Comparison of ENCODE assay signal across 9 cellular contexts in the genomic region with DNA sequence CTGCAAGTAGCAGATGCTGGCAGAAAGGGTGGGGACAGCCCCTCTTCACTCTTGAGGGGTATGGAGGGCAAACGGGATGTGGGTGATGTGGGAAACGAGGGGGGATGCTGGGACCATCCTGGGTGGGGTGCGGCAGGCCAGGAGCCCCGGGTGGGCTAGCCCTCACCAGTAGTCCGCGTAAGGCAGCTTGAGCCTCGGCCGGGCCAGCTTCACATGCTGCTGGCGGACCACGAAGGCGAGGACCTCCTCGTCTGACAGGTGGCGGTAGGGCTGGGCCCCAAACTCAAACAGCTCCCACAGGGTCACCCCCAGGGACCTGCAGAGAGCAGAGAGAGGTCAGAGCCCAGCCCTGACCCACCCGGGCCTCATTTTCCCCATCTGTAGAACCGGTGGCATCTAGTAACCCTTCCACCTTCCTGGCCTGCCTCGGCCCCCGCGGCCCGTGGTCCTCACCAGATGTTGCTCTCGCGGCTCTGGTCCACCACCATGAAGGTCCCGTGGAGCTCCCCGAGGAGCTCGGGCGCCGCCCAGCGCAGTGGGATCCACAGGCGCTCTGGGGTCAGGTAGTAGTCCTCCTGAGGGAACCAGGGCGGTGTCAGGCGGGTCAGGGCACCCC. TPM values are rescaled to one million over a fixed set of nuclear protein-coding genes. Genes with fewer than 3 reads are reported as not detected.
A peak's percentile ranks its signal among the peaks of the same experiment; 100 is the strongest.
DNase-seq lines count a peak whose midpoint lies in the region; ATAC-seq and TF ChIP-seq lines count a peak whose summit lies in the region.
"Had no signal": no experiment of that assay in that cellular context is flagged by ENCODE, and none has a peak within 500 bp of the region (broad histone marks: within the 10 kb centered on the region; RNA-seq: fewer than 3 reads in every experiment).

No MANE protein-coding gene starts in this region.

- TF ChIP-seq CTCF in heart right ventricle (IDR thresholded peaks at IDR 0.05) (no peak), lower leg skin (IDR thresholded peaks at IDR 0.05) (no peak), vagina (IDR thresholded peaks at IDR 0.05) (no peak), BE2C (IDR thresholded peaks at IDR 0.05; ENCODE audit: low read depth, low read length) (no peak)

- no peaks in the 10 kb centered on the region for H3K9me3 Mint-ChIP-seq in activated naive CD8-positive, alpha-beta T cell treated with anti-CD3 and anti-CD28 coated beads, Interleukin-2, amount 10 ng/mL, durations not matched to agents 7 days and 5 days

- peak in 2 of 3 donors; percentile 47 to 63 for DNase-seq in right cardiac atrium
- no peak for DNase-seq in heart right ventricle
- no peak for DNase-seq in activated naive CD8-positive, alpha-beta T cell treated with anti-CD3 and anti-CD28 coated beads, Interleukin-2, amount 10 ng/mL, durations not matched to agents 7 days and 5 days
- no peak for DNase-seq in lower leg skin (ENCODE audit: low spot score in 2 of 2)
- DNase-seq in vagina (ENCODE audit: extremely low spot score in 2 of 2) = no peak
- DNase-seq in HuH-7 (ENCODE audit: low spot score) = no peak
- DNase-seq in epidermal melanocyte (ENCODE audit: insufficient read length, low spot score) = no peak
- no peak for DNase-seq in BE2C
- DNase-seq: sigmoid colon had no signal

- intact Hi-C loops in right cardiac atrium (cut with DNase I) (loop anchor here in 1 of 4 donors (5.0 kb wide), 1 partner anchor 86 kb away; no protein-coding TSS in a partner anchor), heart right ventricle (cut with DNase I) (no loop called here), lower leg skin (cut with DNase I; ENCODE audit: low total_unique reads) (loop anchor here (5.0 kb wide), 1 partner anchor 86 kb away; no protein-coding TSS in a partner anchor), vagina (cut with DNase I) (no loop called here)

- peak overlapping the region; percentile 81 for H3K4me3 Mint-ChIP-seq in activated naive CD8-positive, alpha-beta T cell treated with anti-CD3 and anti-CD28 coated beads, Interleukin-2, amount 10 ng/mL, durations not matched to agents 7 days and 5 days

- H3K27ac ChIP-seq in right cardiac atrium (ENCODE audit: low read length) (no peak overlapping the region), heart right ventricle (no peak overlapping the region), vagina (no peak overlapping the region)
- H3K27ac ChIP-seq: sigmoid colon had no signal

- peaks cover 17% of the 10 kb centered on the region for H3K4me1 Mint-ChIP-seq in activated naive CD8-positive, alpha-beta T cell treated with anti-CD3 and anti-CD28 coated beads, Interleukin-2, amount 10 ng/mL, durations not matched to agents 7 days and 5 days

- H3K36me3 Mint-ChIP-seq in activated naive CD8-positive, alpha-beta T cell treated with anti-CD3 and anti-CD28 coated beads, Interleukin-2, amount 10 ng/mL, durations not matched to agents 7 days and 5 days = no peaks in the 10 kb centered on the region

- POLR2A ChIA-PET in activated naive CD8-positive, alpha-beta T cell treated with anti-CD3 and anti-CD28 coated beads, Interleukin-2, amount 10 ng/mL, durations not matched to agents 7 days and 5 days (lab: Charles Lee) = interaction anchor here (1.3 kb wide), 1 partner anchor 11 kb away, joined by 4 read pairs; no protein-coding TSS in a partner anchor

- TF ChIP-seq POLR2A in lower leg skin (IDR thresholded peaks at IDR 0.05) (no peak), vagina (IDR thresholded peaks at IDR 0.05) (no peak)

- H3K9me3 ChIP-seq in right cardiac atrium (ENCODE audit: control insufficient read depth, low read length) = no peaks in the 10 kb centered on the region
- no peaks in the 10 kb centered on the region for H3K9me3 ChIP-seq in heart right ventricle
- no peaks in the 10 kb centered on the region for H3K9me3 ChIP-seq in vagina
- H3K9me3 ChIP-seq in BE2C = no peaks in the 10 kb centered on the region
- H3K9me3 ChIP-seq: sigmoid colon had no signal

- H3K4me3 ChIP-seq in right cardiac atrium (ENCODE audit: low read length) = no peak overlapping the region
- H3K4me3 ChIP-seq in heart right ventricle = no peak overlapping the region
- peak overlapping the region; percentile 11 for H3K4me3 ChIP-seq in lower leg skin (ENCODE audit: low read depth, poor library complexity, severe bottlenecking)
- H3K4me3 ChIP-seq in vagina = peak overlapping the region; percentile 24 to 26
- H3K4me3 ChIP-seq in BE2C (ENCODE audit: low read depth, low read length) = no peak overlapping the region
- H3K4me3 ChIP-seq: sigmoid colon had no signal

- H3K27ac Mint-ChIP-seq in activated naive CD8-positive, alpha-beta T cell treated with anti-CD3 and anti-CD28 coated beads, Interleukin-2, amount 10 ng/mL, durations not matched to agents 7 days and 5 days = no peak overlapping the region

- 55% methylated on average over 30 of the region's 30 CpGs for whole genome bisulfite sequencing in right cardiac atrium
- WGBS in heart right ventricle, 2 donors = 49 to 54% methylated on average over 30 of the region's 30 CpGs
- 51 to 64% methylated on average over 14 to 30 of the region's 30 CpGs for WGBS in lower leg skin, 2 donors

- no peak for ATAC-seq in right cardiac atrium
- ATAC-seq in heart right ventricle = no peak
- no peak for ATAC-seq in activated naive CD8-positive, alpha-beta T cell treated with anti-CD3 and anti-CD28 coated beads, Interleukin-2, amount 10 ng/mL, durations not matched to agents 7 days and 5 days (ENCODE audit: low read depth)

- no peaks in the 10 kb centered on the region for H3K27me3 Mint-ChIP-seq in activated naive CD8-positive, alpha-beta T cell treated with anti-CD3 and anti-CD28 coated beads, Interleukin-2, amount 10 ng/mL, durations not matched to agents 7 days and 5 days

- H3K4me1 ChIP-seq in right cardiac atrium (ENCODE audit: control insufficient read depth, insufficient read depth, low read length) (no peaks in the 10 kb centered on the region), heart right ventricle (peaks cover 0 to 29% (median 4%) of the 10 kb centered on the region in 9 donors), vagina (peaks cover 5% of the 10 kb centered on the region), BE2C (0 out of 2 replicates have a peak, but pooled peaks cover 3% of the 10 kb centered on the region)

- H3K36me3 ChIP-seq in heart right ventricle = no peaks in the 10 kb centered on the region
- no peaks in the 10 kb centered on the region for H3K36me3 ChIP-seq in vagina
- no peaks in the 10 kb centered on the region for H3K36me3 ChIP-seq in BE2C
- H3K36me3 ChIP-seq: sigmoid colon had no signal

- no peaks in the 10 kb centered on the region for H3K27me3 ChIP-seq in right cardiac atrium (ENCODE audit: control insufficient read depth, insufficient read depth)
- H3K27me3 ChIP-seq in heart right ventricle = peaks cover 9 to 65% (median 56%) of the 10 kb centered on the region in 7 donors
- H3K27me3 ChIP-seq in vagina = no peaks in the 10 kb centered on the region
- peaks cover 39% of the 10 kb centered on the region for H3K27me3 ChIP-seq in BE2C

RNA-seq across cellular contexts. Expression of a gene that starts 10.7 kb away (rescaled TPM):
- 1 to 10 TPM; 3.1 to 7.2 (median 5.5) TPM for total RNA-seq in right cardiac atrium
- 2.9 TPM for polyA plus RNA-seq in right cardiac atrium
- 1 to 10 TPM in 4 of 10 donors, under 1 TPM in 6; 0.40 to 1.3 (median 0.88) TPM for total RNA-seq in heart right ventricle
- 1 to 10 TPM in 1 of 2 donors, under 1 TPM in 1; 0.12 to 1.5 TPM for polyA plus RNA-seq in heart right ventricle
- 10 to 100 TPM; 10.2 to 12.8 TPM for total RNA-seq in activated naive CD8-positive, alpha-beta T cell treated with anti-CD3 and anti-CD28 coated beads, Interleukin-2, amount 10 ng/mL, durations not matched to agents 7 days and 5 days
- 1 to 10 TPM; 5.3 to 6.7 (median 5.8) TPM for total RNA-seq in lower leg skin
- total RNA-seq in vagina = 1.7 TPM
- polyA plus RNA-seq in BE2C (2012; ENCODE audit: insufficient read depth, insufficient read length, low read depth) = 6.4 TPM

RNA-seq across cellular contexts. Expression of a gene that starts 31.8 kb away (rescaled TPM):
- total RNA-seq in right cardiac atrium (10 to 100 TPM; 26.0 to 35.0 (median 29.2) TPM), heart right ventricle (10 to 100 TPM; 25.8 to 40.4 (median 32.2) TPM), lower leg skin (100 to 1,000 TPM in 1 of 4 donors, 10 to 100 TPM in 3; 67.7 to 162 (median 78.2) TPM), vagina (87.2 TPM)
- polyA plus RNA-seq in right cardiac atrium (27.4 TPM), heart right ventricle (10 to 100 TPM; 28.2 to 41.9 TPM)
- total RNA-seq in activated naive CD8-positive, alpha-beta T cell treated with anti-CD3 and anti-CD28 coated beads, Interleukin-2, amount 10 ng/mL, durations not matched to agents 7 days and 5 days = 10 to 100 TPM; 57.6 to 59.1 TPM
- 97.8 TPM for polyA plus RNA-seq in BE2C (2012; ENCODE audit: insufficient read depth, insufficient read length, low read depth)

RNA-seq across cellular contexts. Expression of a gene that starts 45.6 kb away (rescaled TPM):
- total RNA-seq in right cardiac atrium = under 1 TPM; 0.20 to 0.75 (median 0.23) TPM
- 0.16 TPM for polyA plus RNA-seq in right cardiac atrium
- under 1 TPM; 0.13 to 0.52 (median 0.30) TPM for total RNA-seq in heart right ventricle
- under 1 TPM; 0.29 to 0.43 TPM for polyA plus RNA-seq in heart right ventricle
- total RNA-seq in activated naive CD8-positive, alpha-beta T cell treated with anti-CD3 and anti-CD28 coated beads, Interleukin-2, amount 10 ng/mL, durations not matched to agents 7 days and 5 days = 1 to 10 TPM; 1.4 TPM
- 1 to 10 TPM in 3 of 4 donors, under 1 TPM in 1; 0.86 to 4.7 (median 1.4) TPM for total RNA-seq in lower leg skin
- total RNA-seq in vagina = 3.7 TPM
- polyA plus RNA-seq in BE2C (2012; ENCODE audit: insufficient read depth, insufficient read length, low read depth) = 4.9 TPM

RNA-seq across cellular contexts. Expression of a gene that starts 51.0 kb away (rescaled TPM):
- total RNA-seq in right cardiac atrium = under 1 TPM in 2 of 4 donors, not detected in 2; 0.25 to 0.76 TPM
- polyA plus RNA-seq in right cardiac atrium = 0.14 TPM
- under 1 TPM in 3 of 10 donors, not detected in 7; 0.42 to 0.70 (median 0.42) TPM for total RNA-seq in heart right ventricle
- polyA plus RNA-seq in heart right ventricle = under 1 TPM; 0.13 to 0.44 TPM
- not detected for total RNA-seq in activated naive CD8-positive, alpha-beta T cell treated with anti-CD3 and anti-CD28 coated beads, Interleukin-2, amount 10 ng/mL, durations not matched to agents 7 days and 5 days
- 100 to 1,000 TPM; 119 to 191 (median 166) TPM for total RNA-seq in lower leg skin
- 43.0 TPM for total RNA-seq in vagina
- not detected for polyA plus RNA-seq in BE2C (2012; ENCODE audit: insufficient read depth, insufficient read length, low read depth)

RNA-seq across cellular contexts. Expression of a gene that starts 55.2 kb away (rescaled TPM):
- 10 to 100 TPM; 16.0 to 20.4 (median 17.3) TPM for total RNA-seq in right cardiac atrium
- polyA plus RNA-seq in right cardiac atrium = 7.2 TPM
- total RNA-seq in heart right ventricle = 10 to 100 TPM; 13.2 to 26.2 (median 17.0) TPM
- 10 to 100 TPM in 1 of 2 donors, 1 to 10 TPM in 1; 5.6 to 22.8 TPM for polyA plus RNA-seq in heart right ventricle
- total RNA-seq in activated naive CD8-positive, alpha-beta T cell treated with anti-CD3 and anti-CD28 coated beads, Interleukin-2, amount 10 ng/mL, durations not matched to agents 7 days and 5 days = 10 to 100 TPM; 31.3 to 36.0 TPM
- 10 to 100 TPM; 33.3 to 44.4 (median 39.3) TPM for total RNA-seq in lower leg skin
- total RNA-seq in vagina = 20.4 TPM
- 82.6 TPM for polyA plus RNA-seq in BE2C (2012; ENCODE audit: insufficient read depth, insufficient read length, low read depth)

Comparison
In these comparisons a context has a peak if more than half of its experiments do, and no peak if none do; other contexts are left out.
1. DNase-seq: peak in right cardiac atrium (2 of 3); none in heart right ventricle (0 of 2), activated naive CD8-positive, alpha-beta T cell treated with anti-CD3 and anti-CD28 coated beads, Interleukin-2, amount 10 ng/mL, durations not matched to agents 7 days and 5 days (single experiment), lower leg skin (0 of 2), vagina (0 of 2), HuH-7 (single experiment), epidermal melanocyte (single experiment) and BE2C (single experiment).
2. H3K4me3 ChIP-seq: peak in lower leg skin (single experiment) and vagina (2 of 2); none in right cardiac atrium (single experiment), heart right ventricle (0 of 10) and BE2C (single experiment).